ENCODE assay signal across 11 cellular contexts in genomic region chr7:105309235-105310156, GRCh38.
DNase-seq lines count a peak whose midpoint lies in the region; ATAC-seq and TF ChIP-seq lines count a peak whose summit lies in the region.
"Had no signal": no experiment of that assay in that cellular context is flagged by ENCODE, and none has a peak within 500 bp of the region (broad histone marks: within the 10 kb centered on the region; RNA-seq: fewer than 3 reads in every experiment).

No MANE protein-coding gene starts in this region.

- H3K36me3 ChIP-seq in PC-9 (ENCODE audit: low read depth) = no peaks in the 10 kb centered on the region
- H3K36me3 ChIP-seq: BE2C, cardiac muscle cell had no signal

- no peak for DNase-seq in activated T-cell treated with anti-CD3 and anti-CD28 coated beads, Interleukin-2, amount 50 U/mL, for 72 hours
- DNase-seq in activated T-cell treated with anti-CD3 and anti-CD28 coated beads, Interleukin-2, amount 50 U/mL, for 1 hour = no peak
- no peak for DNase-seq in activated naive CD8-positive, alpha-beta T cell treated with anti-CD3 and anti-CD28 coated beads, Interleukin-2, amount 10 ng/mL, durations not matched to agents 7 days and 5 days
- peak; percentile 19 for DNase-seq in stimulated activated naive B cell treated with anti-CD40 and anti-IgM and Interleukin-4, amounts not matched to agents 10 μg/mL and 1 μg/mL and 100 μg/mL, for 72 hours
- DNase-seq in AML-193 (lab: John Stamatoyannopoulos, UW) = no peak
- DNase-seq in PC-9 = no peak
- DNase-seq: BE2C; NK-92 treated with Interleukin-12 subunit alpha and Interleukin-12 subunit beta, amount 100 ng/mL, for 24 hours had no signal

- H3K27ac Mint-ChIP-seq in activated T-cell treated with anti-CD3 and anti-CD28 coated beads, Interleukin-2, amount 50 U/mL, for 72 hours = peak overlapping the region; percentile 84
- no peak overlapping the region for H3K27ac Mint-ChIP-seq in activated naive CD8-positive, alpha-beta T cell treated with anti-CD3 and anti-CD28 coated beads, Interleukin-2, amount 10 ng/mL, durations not matched to agents 7 days and 5 days
- peak overlapping the region; percentile 26 for H3K27ac Mint-ChIP-seq in stimulated activated naive B cell treated with anti-CD40 and anti-IgM and Interleukin-4, amounts not matched to agents 10 μg/mL and 1 μg/mL and 100 μg/mL, for 72 hours

- no TSS peak for BruUV-seq in PC-9 (replicated peaks; lab: Mats Ljungman, UMichigan)

- H3K9me2 ChIP-seq in PC-9 (ENCODE audit: insufficient read depth) = no peaks in the 10 kb centered on the region

- H3K4me3 Mint-ChIP-seq in activated T-cell treated with anti-CD3 and anti-CD28 coated beads, Interleukin-2, amount 50 U/mL, for 72 hours = peak overlapping the region; percentile 33 to 75
- H3K4me3 Mint-ChIP-seq in activated naive CD8-positive, alpha-beta T cell treated with anti-CD3 and anti-CD28 coated beads, Interleukin-2, amount 10 ng/mL, durations not matched to agents 7 days and 5 days = no peak overlapping the region
- H3K4me3 Mint-ChIP-seq in stimulated activated naive B cell treated with anti-CD40 and anti-IgM and Interleukin-4, amounts not matched to agents 10 μg/mL and 1 μg/mL and 100 μg/mL, for 72 hours = peak overlapping the region; percentile 4 to 39

- ATAC-seq in activated T-cell treated with anti-CD3 and anti-CD28 coated beads, Interleukin-2, amount 50 U/mL, for 72 hours (replicated peaks in 1 of 2) = peak; percentile 32 to 48
- ATAC-seq in HG03378 (IDR thresholded peaks at IDR 0.05; ENCODE audit: unreplicated experiment) (peak; percentile 35), GM21717 (IDR thresholded peaks at IDR 0.05; ENCODE audit: unreplicated experiment) (no peak)
- ATAC-seq in activated naive CD8-positive, alpha-beta T cell treated with anti-CD3 and anti-CD28 coated beads, Interleukin-2, amount 10 ng/mL, durations not matched to agents 7 days and 5 days (ENCODE audit: low read depth) = peak; percentile 51
- peak; percentile 90 to 94 for ATAC-seq in stimulated activated naive B cell treated with anti-CD40 and anti-IgM and Interleukin-4, amounts not matched to agents 10 μg/mL and 1 μg/mL and 100 μg/mL, for 72 hours (replicated peaks)

- no peak overlapping the region for H2AFZ ChIP-seq in PC-9

- H3K9me3 Mint-ChIP-seq in activated T-cell treated with anti-CD3 and anti-CD28 coated beads, Interleukin-2, amount 50 U/mL, for 72 hours = no peaks in the 10 kb centered on the region
- no peaks in the 10 kb centered on the region for H3K9me3 Mint-ChIP-seq in activated naive CD8-positive, alpha-beta T cell treated with anti-CD3 and anti-CD28 coated beads, Interleukin-2, amount 10 ng/mL, durations not matched to agents 7 days and 5 days
- H3K9me3 Mint-ChIP-seq in stimulated activated naive B cell treated with anti-CD40 and anti-IgM and Interleukin-4, amounts not matched to agents 10 μg/mL and 1 μg/mL and 100 μg/mL, for 72 hours = peaks cover 0 to 3% of the 10 kb centered on the region in 2 donors

- H4K20me1 ChIP-seq in PC-9 (ENCODE audit: insufficient read depth) = peaks cover 6% of the 10 kb centered on the region; the same call in 1 of the 2 replicates

- POLR2A ChIA-PET in activated naive CD8-positive, alpha-beta T cell treated with anti-CD3 and anti-CD28 coated beads, Interleukin-2, amount 10 ng/mL, durations not matched to agents 7 days and 5 days (lab: Charles Lee) = no interaction called here
- POLR2A ChIA-PET in PC-9 (lab: Charles Lee; ENCODE audit: unreplicated experiment) = interaction anchor here (0.8 kb wide), 1 partner anchor 281 kb away, joined by 7 read pairs; no protein-coding TSS in a partner anchor

- H3K79me2 ChIP-seq in PC-9 (ENCODE audit: low read depth) = peaks cover 27% of the 10 kb centered on the region; the same call in 1 of the 2 replicates

- H3K27me3 Mint-ChIP-seq in activated T-cell treated with anti-CD3 and anti-CD28 coated beads, Interleukin-2, amount 50 U/mL, for 72 hours (ENCODE audit: low read depth) = no peaks in the 10 kb centered on the region
- no peaks in the 10 kb centered on the region for H3K27me3 Mint-ChIP-seq in activated naive CD8-positive, alpha-beta T cell treated with anti-CD3 and anti-CD28 coated beads, Interleukin-2, amount 10 ng/mL, durations not matched to agents 7 days and 5 days
- no peaks in the 10 kb centered on the region for H3K27me3 Mint-ChIP-seq in stimulated activated naive B cell treated with anti-CD40 and anti-IgM and Interleukin-4, amounts not matched to agents 10 μg/mL and 1 μg/mL and 100 μg/mL, for 72 hours

- peaks cover 62% of the 10 kb centered on the region for H3K4me1 Mint-ChIP-seq in activated T-cell treated with anti-CD3 and anti-CD28 coated beads, Interleukin-2, amount 50 U/mL, for 72 hours (ENCODE audit: low read depth)
- H3K4me1 Mint-ChIP-seq in activated naive CD8-positive, alpha-beta T cell treated with anti-CD3 and anti-CD28 coated beads, Interleukin-2, amount 10 ng/mL, durations not matched to agents 7 days and 5 days = peaks cover 35% of the 10 kb centered on the region
- peaks cover 25 to 53% of the 10 kb centered on the region in 2 donors for H3K4me1 Mint-ChIP-seq in stimulated activated naive B cell treated with anti-CD40 and anti-IgM and Interleukin-4, amounts not matched to agents 10 μg/mL and 1 μg/mL and 100 μg/mL, for 72 hours

- intact Hi-C loops in PC-9 (cut with micrococcal nuclease; ENCODE audit: unreplicated experiment) = loop anchor here (10.0 kb wide), 1 partner anchor 175 kb away; no protein-coding TSS in a partner anchor

- no peak for TF ChIP-seq CTCF in PC-9 (conservative IDR thresholded peaks at IDR 0.05)

- H3K9me3 ChIP-seq in PC-9 (ENCODE audit: insufficient read depth, low read depth) = no peaks in the 10 kb centered on the region
- H3K9me3 ChIP-seq: BE2C had no signal

- peaks cover 10% of the 10 kb centered on the region for H3K4me1 ChIP-seq in PC-9 (replicated peaks; ENCODE audit: insufficient read depth)

- H3K4me3 ChIP-seq in PC-9 = no peak overlapping the region
- H3K4me3 ChIP-seq: cardiac muscle cell had no signal

- no peaks in the 10 kb centered on the region for H3F3A ChIP-seq in PC-9 (ENCODE audit: insufficient read depth, low read depth)

- CTCF ChIA-PET in PC-9 (lab: Charles Lee) = interaction anchor here (0.6 kb wide), 1 partner anchor 231 kb away, joined by 4 read pairs; no protein-coding TSS in a partner anchor

- no peaks in the 10 kb centered on the region for H3K27me3 ChIP-seq in PC-9 (ENCODE audit: insufficient read depth, low read depth)
- H3K27me3 ChIP-seq: BE2C, cardiac muscle cell had no signal

- no peak overlapping the region for H3K27ac ChIP-seq in PC-9
- H3K27ac ChIP-seq: cardiac muscle cell had no signal

- no peak overlapping the region for H3K4me2 ChIP-seq in PC-9

- no peaks in the 10 kb centered on the region for H3K36me3 Mint-ChIP-seq in activated T-cell treated with anti-CD3 and anti-CD28 coated beads, Interleukin-2, amount 50 U/mL, for 72 hours (ENCODE audit: insufficient read depth in 2 of 2)
- no peaks in the 10 kb centered on the region for H3K36me3 Mint-ChIP-seq in activated naive CD8-positive, alpha-beta T cell treated with anti-CD3 and anti-CD28 coated beads, Interleukin-2, amount 10 ng/mL, durations not matched to agents 7 days and 5 days
- H3K36me3 Mint-ChIP-seq in stimulated activated naive B cell treated with anti-CD40 and anti-IgM and Interleukin-4, amounts not matched to agents 10 μg/mL and 1 μg/mL and 100 μg/mL, for 72 hours = peaks cover 8 to 9% of the 10 kb centered on the region in 2 donors
